In the genomic region with DNA sequence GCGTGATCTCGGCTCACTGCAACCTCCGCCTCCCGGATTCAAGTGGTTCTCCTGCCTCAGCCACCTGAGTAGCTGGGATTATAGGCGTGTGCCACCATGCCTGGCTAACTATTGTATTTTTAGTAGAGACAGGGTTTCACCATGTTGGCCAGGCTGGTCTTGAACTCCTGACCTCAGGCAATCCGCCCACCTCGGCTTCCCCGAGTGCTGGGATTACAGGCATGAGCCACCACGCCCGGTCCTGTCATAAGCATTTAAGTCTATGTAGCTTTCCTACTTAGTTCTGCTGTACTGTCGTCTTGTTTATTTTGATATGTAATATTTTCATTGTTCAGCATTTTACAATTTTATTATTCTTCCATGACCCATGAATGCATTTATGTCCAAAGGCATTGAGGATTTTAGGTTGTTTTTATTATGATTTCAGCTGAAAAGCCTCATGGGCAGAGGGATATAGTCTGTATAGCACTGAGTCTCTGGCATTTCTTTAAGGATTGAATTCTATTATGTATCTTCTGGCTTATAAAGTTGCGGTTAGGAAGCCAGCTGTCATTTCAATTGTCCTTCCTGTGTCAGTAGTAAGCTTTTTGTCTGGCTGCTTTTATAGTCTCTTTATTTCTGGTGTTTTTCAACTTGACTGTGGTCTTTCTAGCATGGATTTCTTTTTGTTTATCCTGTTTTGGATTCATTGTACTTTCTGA, we compare ENCODE assay signal across 17 cellular contexts. TPM values are rescaled to one million over a fixed set of nuclear protein-coding genes. Genes with fewer than 3 reads are reported as not detected.
DNase-seq lines count a peak whose midpoint lies in the region; ATAC-seq lines count a peak whose summit lies in the region.
"Had no signal": no experiment of that assay in that cellular context is flagged by ENCODE, and none has a peak within 500 bp of the region (broad histone marks: within the 10 kb centered on the region; RNA-seq: fewer than 3 reads in every experiment).

No MANE protein-coding gene starts in this region.

- peaks cover 0 to 18% (median 0%) of the 10 kb centered on the region in 3 experiments for H3K36me3 ChIP-seq in naive thymus-derived CD4-positive, alpha-beta T cell (ENCODE audit: control insufficient read depth in 2 of 3, insufficient read depth in 3 of 3, low read length in 3 of 3)
- H3K36me3 ChIP-seq: neural progenitor cell had no signal

- H3K4me3 ChIP-seq in naive thymus-derived CD4-positive, alpha-beta T cell (ENCODE audit: low read length): no peak overlapping the region
- H3K4me3 ChIP-seq: esophagus muscularis mucosa, neural progenitor cell had no signal

- CTCF ChIA-PET in naive thymus-derived CD4-positive, alpha-beta T cell (lab: Charles Lee): interaction anchor here (1.1 kb wide), 1 partner anchor 57 kb away, joined by 4 read pairs; no protein-coding TSS in a partner anchor

- H3K27ac Mint-ChIP-seq in stimulated activated naive CD8-positive, alpha-beta T cell treated with anti-CD3 and anti-CD28 coated beads, Interleukin-15, Interleukin-2, amounts not matched to agents 100 ng/mL and 50 ng/mL, for 24 hours: peak overlapping the region; percentile 91
- peak overlapping the region; percentile 71 for H3K27ac Mint-ChIP-seq in activated T-helper 17 cell treated with anti-CD3 and anti-CD28 coated beads, Interleukin-2, amount 50 U/mL, for 72 hours
- peak overlapping the region in 5 of 9 donors; percentile 2 to 64 (median 49) for H3K27ac Mint-ChIP-seq in naive thymus-derived CD4-positive, alpha-beta T cell
- H3K27ac Mint-ChIP-seq: mesothelial cell of epicardium, neural progenitor cell had no signal

- H3K27me3 ChIP-seq in naive thymus-derived CD4-positive, alpha-beta T cell (ENCODE audit: control insufficient read depth in 2 of 2, insufficient read depth in 2 of 2, low read length in 2 of 2): no peaks in the 10 kb centered on the region
- H3K27me3 ChIP-seq: esophagus muscularis mucosa, neural progenitor cell had no signal

- H3K4me3 Mint-ChIP-seq in stimulated activated naive CD8-positive, alpha-beta T cell treated with anti-CD3 and anti-CD28 coated beads, Interleukin-15, Interleukin-2, amounts not matched to agents 100 ng/mL and 50 ng/mL, for 24 hours: peak overlapping the region; percentile 46
- peak overlapping the region; percentile 49 for H3K4me3 Mint-ChIP-seq in activated T-helper 17 cell treated with anti-CD3 and anti-CD28 coated beads, Interleukin-2, amount 50 U/mL, for 72 hours
- peak overlapping the region in 2 of 10 donors; percentile 14 to 20 for H3K4me3 Mint-ChIP-seq in naive thymus-derived CD4-positive, alpha-beta T cell
- H3K4me3 Mint-ChIP-seq: mesothelial cell of epicardium, neural progenitor cell had no signal

- DNase-seq in stimulated activated naive CD8-positive, alpha-beta T cell treated with anti-CD3 and anti-CD28 coated beads, Interleukin-15, Interleukin-2, amounts not matched to agents 100 U/mL and 50 U/mL, for 24 hours: no peak
- no peak for DNase-seq in naive thymus-derived CD4-positive, alpha-beta T cell
- DNase-seq: activated T-cell treated with anti-CD3 and anti-CD28 coated beads, Interleukin-2, amount 50 U/mL, for 48 hours; AML-193; central memory CD4-positive, alpha-beta T cell; NCI-H1436; NCI-H748 treated with DMSO at 0.1 percent for 48 hours; SW 1271 had no signal

- intact Hi-C loops in naive thymus-derived CD4-positive, alpha-beta T cell (cut with micrococcal nuclease): no loop called here

- no peak for ATAC-seq in stimulated activated naive CD8-positive, alpha-beta T cell treated with anti-CD3 and anti-CD28 coated beads, Interleukin-15, Interleukin-2, amounts not matched to agents 100 U/mL and 50 U/mL, for 24 hours
- ATAC-seq in activated T-helper 17 cell treated with anti-CD3 and anti-CD28 coated beads, Interleukin-2, amount 50 U/mL, for 72 hours (replicated peaks): no peak
- no peak for ATAC-seq in naive thymus-derived CD4-positive, alpha-beta T cell
- ATAC-seq in HG02852 (IDR thresholded peaks at IDR 0.05; ENCODE audit: unreplicated experiment): no peak
- no peak for ATAC-seq in HG02763 (IDR thresholded peaks at IDR 0.05; ENCODE audit: unreplicated experiment)
- ATAC-seq in GM18498 (IDR thresholded peaks at IDR 0.05; ENCODE audit: unreplicated experiment): no peak
- ATAC-seq: left colon had no signal

- H3K27me3 Mint-ChIP-seq in stimulated activated naive CD8-positive, alpha-beta T cell treated with anti-CD3 and anti-CD28 coated beads, Interleukin-15, Interleukin-2, amounts not matched to agents 100 ng/mL and 50 ng/mL, for 24 hours: no peaks in the 10 kb centered on the region
- no peaks in the 10 kb centered on the region for H3K27me3 Mint-ChIP-seq in activated T-helper 17 cell treated with anti-CD3 and anti-CD28 coated beads, Interleukin-2, amount 50 U/mL, for 72 hours
- no peaks in the 10 kb centered on the region for H3K27me3 Mint-ChIP-seq in naive thymus-derived CD4-positive, alpha-beta T cell

- no peak overlapping the region for H3K27ac ChIP-seq in naive thymus-derived CD4-positive, alpha-beta T cell (ENCODE audit: low read depth, low read length)
- H3K27ac ChIP-seq: esophagus muscularis mucosa, neural progenitor cell had no signal

- H3K4me1 ChIP-seq in naive thymus-derived CD4-positive, alpha-beta T cell (ENCODE audit: control insufficient read depth in 2 of 2, insufficient read depth in 2 of 2, low read length in 2 of 2): peaks cover 0 to 13% of the 10 kb centered on the region in 2 donors
- H3K4me1 ChIP-seq: neural progenitor cell had no signal

- H3K36me3 Mint-ChIP-seq in stimulated activated naive CD8-positive, alpha-beta T cell treated with anti-CD3 and anti-CD28 coated beads, Interleukin-15, Interleukin-2, amounts not matched to agents 100 ng/mL and 50 ng/mL, for 24 hours (ENCODE audit: low read depth): peaks cover 66% of the 10 kb centered on the region
- peaks cover 68% of the 10 kb centered on the region for H3K36me3 Mint-ChIP-seq in activated T-helper 17 cell treated with anti-CD3 and anti-CD28 coated beads, Interleukin-2, amount 50 U/mL, for 72 hours (ENCODE audit: low read depth)
- peaks cover 9 to 38% (median 22%) of the 10 kb centered on the region in 5 donors for H3K36me3 Mint-ChIP-seq in naive thymus-derived CD4-positive, alpha-beta T cell

- POLR2A ChIA-PET in naive thymus-derived CD4-positive, alpha-beta T cell (lab: Charles Lee): interaction anchor here (0.7 to 1.0 kb wide), 3 partner anchors 19 to 48 kb away, joined by 3 read pairs; no protein-coding TSS in a partner anchor

- H3K4me1 Mint-ChIP-seq in stimulated activated naive CD8-positive, alpha-beta T cell treated with anti-CD3 and anti-CD28 coated beads, Interleukin-15, Interleukin-2, amounts not matched to agents 100 ng/mL and 50 ng/mL, for 24 hours (ENCODE audit: low read depth): peaks cover 54% of the 10 kb centered on the region
- peaks cover 43% of the 10 kb centered on the region for H3K4me1 Mint-ChIP-seq in activated T-helper 17 cell treated with anti-CD3 and anti-CD28 coated beads, Interleukin-2, amount 50 U/mL, for 72 hours
- peaks cover 35 to 68% (median 59%) of the 10 kb centered on the region in 7 donors for H3K4me1 Mint-ChIP-seq in naive thymus-derived CD4-positive, alpha-beta T cell

- H3K9me3 Mint-ChIP-seq in stimulated activated naive CD8-positive, alpha-beta T cell treated with anti-CD3 and anti-CD28 coated beads, Interleukin-15, Interleukin-2, amounts not matched to agents 100 ng/mL and 50 ng/mL, for 24 hours: peaks cover 4% of the 10 kb centered on the region
- no peaks in the 10 kb centered on the region for H3K9me3 Mint-ChIP-seq in activated T-helper 17 cell treated with anti-CD3 and anti-CD28 coated beads, Interleukin-2, amount 50 U/mL, for 72 hours
- H3K9me3 Mint-ChIP-seq in naive thymus-derived CD4-positive, alpha-beta T cell: peaks cover 0 to 5% (median 0%) of the 10 kb centered on the region in 11 donors

- no peaks in the 10 kb centered on the region for H3K9me3 ChIP-seq in naive thymus-derived CD4-positive, alpha-beta T cell (ENCODE audit: control insufficient read depth in 2 of 3, low read length in 3 of 3)
- H3K9me3 ChIP-seq: esophagus muscularis mucosa had no signal

RNA-seq across cellular contexts. Expression of a gene that starts 9.2 kb away (rescaled TPM):
- total RNA-seq in activated T-helper 17 cell treated with anti-CD3 and anti-CD28 coated beads, Interleukin-2, amount 50 U/mL, for 72 hours: 10 to 100 TPM; 44.8 to 100.0 TPM
- total RNA-seq in naive thymus-derived CD4-positive, alpha-beta T cell: 100 to 1,000 TPM in 1 of 5 experiments, 10 to 100 TPM in 4; 58.4 to 121 (median 69.0) TPM
- polyA plus RNA-seq in naive thymus-derived CD4-positive, alpha-beta T cell: 10 to 100 TPM; 11.4 to 16.1 TPM
